ENCODE assay signal across 16 cellular contexts in the genomic region with DNA sequence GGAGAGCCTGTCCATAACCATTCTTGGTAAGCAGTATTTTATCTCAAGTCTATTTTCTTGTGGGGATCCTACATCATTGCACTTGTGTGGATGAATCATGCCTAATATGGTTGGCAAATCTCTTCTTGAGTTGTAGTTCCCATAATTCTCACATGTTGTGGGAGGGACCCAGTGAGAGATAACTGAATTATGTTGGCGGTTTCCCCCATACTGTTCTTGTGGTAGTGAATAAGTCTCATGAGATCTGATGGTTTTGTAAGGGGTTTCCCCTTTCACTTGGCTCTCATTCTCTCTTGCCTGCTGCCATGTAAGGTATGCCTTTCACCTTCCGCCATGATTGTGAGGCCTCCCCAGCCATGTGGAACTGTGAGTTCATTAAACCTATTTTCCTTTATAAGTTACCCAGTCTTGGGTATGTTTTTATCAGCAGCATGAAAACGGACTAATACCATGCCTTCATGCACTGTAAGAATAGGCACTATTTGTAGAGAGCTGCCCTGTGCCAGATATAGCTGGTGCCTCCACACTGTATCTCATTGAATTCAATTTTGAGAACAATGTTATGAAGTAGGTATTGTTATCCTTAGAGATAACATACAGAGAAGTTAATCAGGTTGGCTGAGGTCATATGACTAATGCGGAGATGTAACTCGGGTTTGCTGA.
DNase-seq lines count a peak whose midpoint lies in the region; ATAC-seq, FAIRE-seq and TF ChIP-seq lines count a peak whose summit lies in the region.
"Had no signal": no experiment of that assay in that cellular context is flagged by ENCODE, and none has a peak within 500 bp of the region (broad histone marks: within the 10 kb centered on the region; RNA-seq: fewer than 3 reads in every experiment).

No MANE protein-coding gene starts in this region.

- H3K27ac ChIP-seq in GM12878 (ENCODE audit: control insufficient read depth, insufficient read depth) = no peak overlapping the region
- H3K27ac ChIP-seq: pancreas, Peyer's patch had no signal

- H3K4me2 ChIP-seq in GM12878 (ENCODE audit: control insufficient read depth, insufficient read depth) = no peak overlapping the region

- H3K27me3 Mint-ChIP-seq in MCF 10A (ENCODE audit: insufficient read depth, unreplicated experiment) = peaks cover 7% of the 10 kb centered on the region

- H3K4me3 ChIP-seq in GM12878 = no peak overlapping the region
- H3K4me3 ChIP-seq: pancreas, Peyer's patch had no signal

- no peak for TF ChIP-seq CTCF in GM12878 (IDR thresholded peaks at IDR 0.05 in 2 of 3, conservative IDR thresholded peaks at IDR 0.05 in 1 of 3; ENCODE audit: control insufficient read depth in 2 of 3, extremely low read depth in 1 of 3, insufficient read depth in 1 of 3, low read depth in 3 of 3, low read length in 3 of 3)
- TF ChIP-seq CTCF in MCF 10A (IDR thresholded peaks at IDR 0.05; ENCODE audit: unreplicated experiment) = no peak

- no peaks in the 10 kb centered on the region for H3K36me3 Mint-ChIP-seq in MCF 10A (ENCODE audit: insufficient read depth, unreplicated experiment)

- H3K79me2 ChIP-seq in GM12878 (ENCODE audit: control insufficient read depth, insufficient read depth, low read length) = no peaks in the 10 kb centered on the region

- TF ChIP-seq POLR2A in GM12878 (IDR thresholded peaks at IDR 0.05; ENCODE audit: low read depth, low read length) = no peak

- H3K4me1 Mint-ChIP-seq in MCF 10A (ENCODE audit: insufficient read depth, unreplicated experiment) = peaks cover 22% of the 10 kb centered on the region

- peaks cover 5% of the 10 kb centered on the region; the same call in 2 of the 3 replicates for H3K9me3 ChIP-seq in GM12878 (replicated peaks; ENCODE audit: control insufficient read depth, insufficient read depth, low read length)
- H3K9me3 ChIP-seq: pancreas, Peyer's patch had no signal

- H4K20me1 ChIP-seq in GM12878 (ENCODE audit: control insufficient read depth, insufficient read depth) = no peaks in the 10 kb centered on the region

- no TSS peak for BruUV-seq in GM12878 (replicated peaks; lab: Mats Ljungman, UMichigan)
- no TSS peak for BruUV-seq in MCF 10A (replicated peaks; lab: Mats Ljungman, UMichigan)

- no peak overlapping the region for H3K4me3 Mint-ChIP-seq in MCF 10A (ENCODE audit: unreplicated experiment)
- H3K4me3 Mint-ChIP-seq: T-helper 1 cell treated with Interleukin-12 subunit alpha and Interleukin-12 subunit beta and Interleukin-4 antibody, amounts not matched to agents 30 μg/mL and 1 μg/mL, for 36 hours had no signal

- POLR2A ChIA-PET in GM12878 (lab: Charles Lee) (interaction anchor here (0.8 kb wide), 1 partner anchor 9 kb away, joined by 3 read pairs; no protein-coding TSS in a partner anchor), MCF 10A (lab: Yijun Ruan, JAX) (no interaction called here)

- RAD21 ChIA-PET in GM12878 (lab: Charles Lee; ENCODE audit: unreplicated experiment) = no interaction called here

- no peaks in the 10 kb centered on the region for H3K27me3 ChIP-seq in GM12878 (replicated peaks in 1 of 2; ENCODE audit: control insufficient read depth in 2 of 2, insufficient read depth in 2 of 2, low read length in 1 of 2)
- H3K27me3 ChIP-seq: pancreas, Peyer's patch had no signal

- in situ Hi-C loops in GM12878 (cut with MboI) = no loop called here

- DNase-seq in CD1c-positive myeloid dendritic cell (ENCODE audit: extremely low spot score) = peak; percentile 31
- peak; percentile 24 for DNase-seq in GM12878 (ENCODE audit: low read depth, low spot score)
- no peak for DNase-seq in MCF 10A (ENCODE audit: unreplicated experiment)
- no peak for DNase-seq in NCI-H526 (lab: John Stamatoyannopoulos, UW)
- no peak for DNase-seq in SIG-M5 (lab: John Stamatoyannopoulos, UW)
- no peak for DNase-seq in LoVo (ENCODE audit: low spot score)
- DNase-seq: anterior cingulate cortex, EL, NCI-H1092, NCI-H446, pancreas, Peyer's patch had no signal

- no peaks in the 10 kb centered on the region for H3K9me3 Mint-ChIP-seq in MCF 10A (ENCODE audit: unreplicated experiment)

- ATAC-seq in GM18868 (IDR thresholded peaks at IDR 0.05; ENCODE audit: unreplicated experiment) (peak; percentile 49), HG03432 (IDR thresholded peaks at IDR 0.05; ENCODE audit: unreplicated experiment) (peak; percentile 76), GM12878 (peak; percentile 90)
- ATAC-seq: pancreas had no signal

- no peaks in the 10 kb centered on the region for H3K36me3 ChIP-seq in GM12878 (ENCODE audit: control insufficient read depth in 2 of 2, insufficient read depth in 2 of 2, low read length in 1 of 2)
- H3K36me3 ChIP-seq: pancreas, Peyer's patch had no signal

- no peak overlapping the region for H3K9ac ChIP-seq in GM12878 (ENCODE audit: control insufficient read depth, insufficient read depth, low read length)

- SMC1A ChIA-PET in GM12878 (lab: Charles Lee; ENCODE audit: uncharacterized antibody, unreplicated experiment) = interaction anchor here (0.8 to 2.6 kb wide), 4 partner anchors 8 to 90 kb away, joined by 3 to 12 read pairs (median 5); no protein-coding TSS in a partner anchor

- H3K27ac Mint-ChIP-seq in MCF 10A (ENCODE audit: low read depth, unreplicated experiment) = no peak overlapping the region
- H3K27ac Mint-ChIP-seq: T-helper 1 cell treated with Interleukin-12 subunit alpha and Interleukin-12 subunit beta and Interleukin-4 antibody, amounts not matched to agents 30 μg/mL and 1 μg/mL, for 36 hours had no signal

- TF ChIP-seq EP300 in GM12878 (IDR thresholded peaks at IDR 0.05; ENCODE audit: borderline replicate concordance in 1 of 2, control insufficient read depth in 1 of 2, low read depth in 2 of 2, low read length in 2 of 2) = peak in 1 of 2 experiments; percentile 20; a peak in 1 of 4 replicates

- TF ChIP-seq RAD21 in GM12878 (IDR thresholded peaks at IDR 0.05; ENCODE audit: insufficient read depth, low read depth, low read length) = no peak

- no peaks in the 10 kb centered on the region for H3K4me1 ChIP-seq in GM12878 (ENCODE audit: control insufficient read depth, insufficient read depth, low read length)
- H3K4me1 ChIP-seq: pancreas, Peyer's patch had no signal

- CTCF ChIA-PET in GM12878 (lab: Yijun Ruan, JAX) (interaction anchor here (1.3 kb wide), 1 partner anchor 140 kb away, joined by 3 read pairs; no protein-coding TSS in a partner anchor), MCF 10A (lab: Yijun Ruan, JAX) (interaction anchor here (0.9 kb wide), 1 partner anchor 17 kb away, joined by 3 read pairs; no protein-coding TSS in a partner anchor)

- intact Hi-C loops in GM12878 (cut with micrococcal nuclease; ENCODE audit: unreplicated experiment) = no loop called here
- intact Hi-C loops in MCF 10A (cut with micrococcal nuclease) = no loop called here

- FAIRE-seq in GM12878 (lab: Jason Lieb, UNC) = no peak
- FAIRE-seq: HTR-8/SVneo, pancreas had no signal

- 34% methylated on average over 5 of the region's 5 CpGs for WGBS in GM12878 (ENCODE audit: insufficient coverage, insufficient replicate concordance, low lambda C conversion rate, missing lambda C conversion rate)

- peak overlapping the region; percentile 52 for H2AFZ ChIP-seq in GM12878 (ENCODE audit: control insufficient read depth, low read depth, low read length)

TF ChIP-seq in GM12878, 131 proteins besides CTCF, POLR2A, EP300 and RAD21 (continues in another document):
- TF ChIP-seq TBL1XR1 (IDR thresholded peaks at IDR 0.05; ENCODE audit: low read depth, low read length) = no peak
- TF ChIP-seq STAT1 (conservative IDR thresholded peaks at IDR 0.05) = no peak
- no peak for TF ChIP-seq CBX5 (IDR thresholded peaks at IDR 0.05; ENCODE audit: low read depth)
- TF ChIP-seq, protein P1, sequence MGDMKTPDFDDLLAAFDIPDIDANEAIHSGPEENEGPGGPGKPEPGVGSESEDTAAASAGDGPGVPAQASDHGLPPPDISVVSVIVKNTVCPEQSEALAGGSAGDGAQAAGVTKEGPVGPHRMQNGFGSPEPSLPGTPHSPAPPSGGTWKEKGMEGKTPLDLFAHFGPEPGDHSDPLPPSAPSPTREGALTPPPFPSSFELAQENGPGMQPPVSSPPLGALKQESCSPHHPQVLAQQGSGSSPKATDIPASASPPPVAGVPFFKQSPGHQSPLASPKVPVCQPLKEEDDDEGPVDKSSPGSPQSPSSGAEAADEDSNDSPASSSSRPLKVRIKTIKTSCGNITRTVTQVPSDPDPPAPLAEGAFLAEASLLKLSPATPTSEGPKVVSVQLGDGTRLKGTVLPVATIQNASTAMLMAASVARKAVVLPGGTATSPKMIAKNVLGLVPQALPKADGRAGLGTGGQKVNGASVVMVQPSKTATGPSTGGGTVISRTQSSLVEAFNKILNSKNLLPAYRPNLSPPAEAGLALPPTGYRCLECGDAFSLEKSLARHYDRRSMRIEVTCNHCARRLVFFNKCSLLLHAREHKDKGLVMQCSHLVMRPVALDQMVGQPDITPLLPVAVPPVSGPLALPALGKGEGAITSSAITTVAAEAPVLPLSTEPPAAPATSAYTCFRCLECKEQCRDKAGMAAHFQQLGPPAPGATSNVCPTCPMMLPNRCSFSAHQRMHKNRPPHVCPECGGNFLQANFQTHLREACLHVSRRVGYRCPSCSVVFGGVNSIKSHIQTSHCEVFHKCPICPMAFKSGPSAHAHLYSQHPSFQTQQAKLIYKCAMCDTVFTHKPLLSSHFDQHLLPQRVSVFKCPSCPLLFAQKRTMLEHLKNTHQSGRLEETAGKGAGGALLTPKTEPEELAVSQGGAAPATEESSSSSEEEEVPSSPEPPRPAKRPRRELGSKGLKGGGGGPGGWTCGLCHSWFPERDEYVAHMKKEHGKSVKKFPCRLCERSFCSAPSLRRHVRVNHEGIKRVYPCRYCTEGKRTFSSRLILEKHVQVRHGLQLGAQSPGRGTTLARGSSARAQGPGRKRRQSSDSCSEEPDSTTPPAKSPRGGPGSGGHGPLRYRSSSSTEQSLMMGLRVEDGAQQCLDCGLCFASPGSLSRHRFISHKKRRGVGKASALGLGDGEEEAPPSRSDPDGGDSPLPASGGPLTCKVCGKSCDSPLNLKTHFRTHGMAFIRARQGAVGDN (IDR thresholded peaks at IDR 0.05) = peak; percentile 83
- no peak for TF ChIP-seq TAF1 (IDR thresholded peaks at IDR 0.05; ENCODE audit: borderline replicate concordance, low read depth, low read length)
- TF ChIP-seq, protein P2, sequence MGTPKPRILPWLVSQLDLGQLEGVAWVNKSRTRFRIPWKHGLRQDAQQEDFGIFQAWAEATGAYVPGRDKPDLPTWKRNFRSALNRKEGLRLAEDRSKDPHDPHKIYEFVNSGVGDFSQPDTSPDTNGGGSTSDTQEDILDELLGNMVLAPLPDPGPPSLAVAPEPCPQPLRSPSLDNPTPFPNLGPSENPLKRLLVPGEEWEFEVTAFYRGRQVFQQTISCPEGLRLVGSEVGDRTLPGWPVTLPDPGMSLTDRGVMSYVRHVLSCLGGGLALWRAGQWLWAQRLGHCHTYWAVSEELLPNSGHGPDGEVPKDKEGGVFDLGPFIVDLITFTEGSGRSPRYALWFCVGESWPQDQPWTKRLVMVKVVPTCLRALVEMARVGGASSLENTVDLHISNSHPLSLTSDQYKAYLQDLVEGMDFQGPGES (IDR thresholded peaks at IDR 0.05) = no peak
- TF ChIP-seq TARDBP (IDR thresholded peaks at IDR 0.05; ENCODE audit: borderline replicate concordance) = no peak
- TF ChIP-seq EED (IDR thresholded peaks at IDR 0.05; ENCODE audit: low read depth) = no peak
- TF ChIP-seq TCF3 (IDR thresholded peaks at IDR 0.05; ENCODE audit: borderline replicate concordance, insufficient read depth, low read depth, low read length) = no peak
- no peak for TF ChIP-seq BRCA1 (IDR thresholded peaks at IDR 0.05; ENCODE audit: low read depth, low read length)

Comparison
In these comparisons a context has a peak if more than half of its experiments do, and no peak if none do; other contexts are left out.
1. DNase-seq: peak in CD1c-positive myeloid dendritic cell (single experiment) and GM12878 (single experiment); none in MCF 10A (single experiment), NCI-H526 (0 of 2), SIG-M5 (single experiment) and LoVo (single experiment).
2. Peak in every context shown above with its lines, with median percentiles within 50 percentile points of each other: ATAC-seq.